ENCODE assay signal across 1 cellular context in genomic region chr10:93180402-93181040, GRCh38.
TF ChIP-seq lines count a peak whose summit lies in the region.

No MANE protein-coding gene starts in this region.

TF ChIP-seq in GM23338, 12 proteins besides CTCF, POLR2A, EP300 and RAD21 (continued from another document):
- TF ChIP-seq NANOG (IDR thresholded peaks at IDR 0.05; ENCODE audit: borderline replicate concordance) (no peak), REST (IDR thresholded peaks at IDR 0.05; ENCODE audit: unreplicated experiment) (no peak), JUNB (IDR thresholded peaks at IDR 0.05; ENCODE audit: unreplicated experiment) (no peak), ZNF462 (CRISPR knock-in tag; IDR thresholded peaks at IDR 0.05) (no peak), EZH2phosphoT487 (IDR thresholded peaks at IDR 0.05; ENCODE audit: unreplicated experiment) (no peak), ZNF331 (CRISPR knock-in tag; IDR thresholded peaks at IDR 0.05; ENCODE audit: low read depth) (no peak), POLR2AphosphoS5 (IDR thresholded peaks at IDR 0.05; ENCODE audit: low read depth) (no peak)
TF ChIP-seq in GM23338: peak in this region for 0.
